ENCODE assay signal across 8 cellular contexts in genomic region chr17:29589524-29590260, GRCh38. TPM values are rescaled to one million over a fixed set of nuclear protein-coding genes. Genes with fewer than 3 reads are reported as not detected.
DNase-seq lines count a peak whose midpoint lies in the region; ATAC-seq and TF ChIP-seq lines count a peak whose summit lies in the region.

TSS of gene GIT1 (minus strand) at chr17:29589648. CDS start at chr17:29589378, 270 bp downstream.

- CTCF ChIA-PET in HEK293T (lab: Yijun Ruan, JAX): interaction anchor here (0.6 kb wide), 1 partner anchor 862 kb away, joined by 4 read pairs; no protein-coding TSS in a partner anchor

- no peak within 1 kb of the TSS for H3K23ac ChIP-seq in trophoblast cell (ENCODE audit: low read length)

- intact Hi-C loops in cardiac septum (cut with DNase I): no loop called here

- peak; percentile 82 to 88 for ATAC-seq in upper lobe of left lung (ENCODE audit: low FRiP score in 2 of 2)

- peak within 1 kb of the TSS; percentile 69 for H3K14ac ChIP-seq in trophoblast cell (ENCODE audit: low read length)

- H3K9ac ChIP-seq in adipocyte (ENCODE audit: low read length) (peak within 1 kb of the TSS; percentile 91), trophoblast cell (ENCODE audit: low read length) (peak within 1 kb of the TSS; percentile 50)

- H3K27me3 ChIP-seq in adipocyte (replicated peaks; ENCODE audit: control insufficient read depth, insufficient read depth, low read length) (no peaks in the 10 kb centered on the region), trophoblast cell (ENCODE audit: insufficient read depth, low read length) (peaks cover 9% of the 10 kb centered on the region), upper lobe of left lung (peaks cover 0 to 3% (median 0%) of the 10 kb centered on the region in 4 donors)

- peak within 1 kb of the TSS; percentile 92 for H4K12ac ChIP-seq in trophoblast cell (ENCODE audit: low read depth, low read length)

- POLR2A ChIA-PET in HEK293T (lab: Yijun Ruan, JAX): no interaction called here

- H4K91ac ChIP-seq in trophoblast cell (ENCODE audit: low read depth, low read length): peak within 1 kb of the TSS; percentile 88

- peak within 1 kb of the TSS; percentile 89 for H4K8ac ChIP-seq in trophoblast cell (ENCODE audit: low read depth, low read length)

- H2BK12ac ChIP-seq in trophoblast cell (ENCODE audit: low read length): peak within 1 kb of the TSS; percentile 52

- H3K9me3 ChIP-seq in adipocyte (ENCODE audit: control insufficient read depth, low read length) (no peaks in the 10 kb centered on the region), trophoblast cell (ENCODE audit: insufficient read depth, low read depth, low read length) (no peaks in the 10 kb centered on the region), upper lobe of left lung (no peaks in the 10 kb centered on the region)

- H3K36me3 ChIP-seq in adipocyte (ENCODE audit: control insufficient read depth, insufficient read depth, low read length, severe bottlenecking) (no peaks in the 10 kb centered on the region), trophoblast cell (ENCODE audit: control insufficient read depth in 1 of 2, insufficient read depth in 2 of 2, low read length in 2 of 2) (no peaks in the 10 kb centered on the region), upper lobe of left lung (no peaks in the 10 kb centered on the region)

- WGBS in trophoblast cell (ENCODE audit: extremely low coverage, insufficient coverage, insufficient read length): no CpG with 5 or more reads among the region's 65 CpGs
- 10 to 14% methylated on average over 15 to 24 of the region's 65 CpGs for WGBS in upper lobe of left lung, 2 donors

- TF ChIP-seq EP300 in upper lobe of left lung (IDR thresholded peaks at IDR 0.05): no peak

- peak within 1 kb of the TSS; percentile 86 for H2AFZ ChIP-seq in trophoblast cell (ENCODE audit: insufficient read depth, low read length, poor library complexity)

- H2BK5ac ChIP-seq in trophoblast cell (ENCODE audit: low read depth, low read length, poor library complexity): no peak within 1 kb of the TSS

- H3K4me3 ChIP-seq in adipocyte (ENCODE audit: low read length) (peak within 1 kb of the TSS; percentile 90), trophoblast cell (ENCODE audit: low read depth, low read length) (peak within 1 kb of the TSS; percentile 76), upper lobe of left lung (peak within 1 kb of the TSS; percentile 54 to 95 (median 82))

- peak within 1 kb of the TSS; percentile 63 for H2AK5ac ChIP-seq in trophoblast cell (ENCODE audit: low read length)

- H3K27ac ChIP-seq in trophoblast cell (ENCODE audit: low read depth, low read length) (no peak within 1 kb of the TSS), upper lobe of left lung (peak within 1 kb of the TSS; percentile 84 to 92 (median 89))

- peak within 1 kb of the TSS; percentile 93 for H3K4me2 ChIP-seq in trophoblast cell (ENCODE audit: low read length)

- peaks cover 7% of the 10 kb centered on the region for H3K79me1 ChIP-seq in trophoblast cell (ENCODE audit: low read length)

- H2BK120ac ChIP-seq in trophoblast cell (ENCODE audit: insufficient read depth, low read length, poor library complexity): peak within 1 kb of the TSS; percentile 52

- TF ChIP-seq POLR2A in upper lobe of left lung (IDR thresholded peaks at IDR 0.05): peak in 2 of 4 donors; percentile 45 to 61

- DNase-seq in EH (ENCODE audit: low read depth) (peak; percentile 87), HEK293T (ENCODE audit: extremely low spot score) (peak; percentile 80), NCI-H1092 (lab: John Stamatoyannopoulos, UW) (peak; percentile 80), SW480 (ENCODE audit: low spot score) (peak; percentile 80), adipocyte (ENCODE audit: low read depth) (peak; percentile 96), cardiac septum (ENCODE audit: low spot score) (peak; percentile 92), trophoblast cell (peak; percentile 71 to 89), upper lobe of left lung (peak; percentile 92 to 97)

- H3K4ac ChIP-seq in trophoblast cell (ENCODE audit: low read depth, low read length): peak within 1 kb of the TSS; percentile 43

- peak within 1 kb of the TSS; percentile 87 for H3K18ac ChIP-seq in trophoblast cell (ENCODE audit: low read length)

- peaks cover 9% of the 10 kb centered on the region for H3K79me2 ChIP-seq in trophoblast cell (ENCODE audit: control insufficient read depth, insufficient read depth, low read length, poor library complexity)

- H3K4me1 ChIP-seq in adipocyte (ENCODE audit: control insufficient read depth, insufficient read depth, low read length) (peaks cover 59% of the 10 kb centered on the region), trophoblast cell (ENCODE audit: control insufficient read depth in 1 of 2, insufficient read depth in 2 of 2, low read length in 2 of 2) (peaks cover 35 to 44% of the 10 kb centered on the region in 2 experiments), upper lobe of left lung (peaks cover 72 to 79% (median 76%) of the 10 kb centered on the region in 4 donors)

- peak in 2 of 6 experiments; percentile 15 to 46 for TF ChIP-seq CTCF in upper lobe of left lung (IDR thresholded peaks at IDR 0.05)

TF ChIP-seq in HEK293T, 16 proteins besides CTCF, POLR2A, EP300 and RAD21:
- peak; percentile 53; the same call in 1 of the 2 replicates for TF ChIP-seq FOXM1 (IDR thresholded peaks at IDR 0.05; ENCODE audit: borderline replicate concordance)
- no peak for TF ChIP-seq CTBP1 (IDR thresholded peaks at IDR 0.05; ENCODE audit: borderline replicate concordance)

RNA-seq across cellular contexts. Expression of gene GIT1, which starts in this region (rescaled TPM):
- total RNA-seq in cardiac septum (36.2 TPM), upper lobe of left lung (10 to 100 TPM; 34.6 to 88.4 (median 45.5) TPM)
- polyA plus RNA-seq in trophoblast cell (2013): 33.6 and 35.0 TPM in 2 replicates
